25 cellular contexts compared by ENCODE assay signal in the genomic region with DNA sequence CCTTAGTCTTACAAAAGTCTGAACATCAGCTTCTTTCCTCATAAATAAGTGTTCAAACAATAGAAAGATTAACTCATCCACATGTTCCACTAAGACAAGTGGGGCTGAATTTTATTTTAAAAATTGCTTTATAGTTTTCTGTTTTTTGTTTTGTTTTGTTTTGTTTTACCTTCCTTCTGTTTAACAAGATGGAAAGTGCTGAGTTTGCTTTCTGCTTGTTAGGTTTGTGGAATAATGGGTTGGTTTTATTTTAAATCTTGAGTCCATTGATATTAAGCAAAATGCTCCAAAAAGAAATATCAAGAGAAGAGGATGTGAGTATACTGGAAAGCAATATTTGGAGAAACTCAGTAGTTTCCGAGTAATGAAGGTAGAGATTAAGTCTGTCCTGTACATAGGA.
"Had no signal": no experiment of that assay in that cellular context is flagged by ENCODE, and none has a peak within 500 bp of the region (broad histone marks: within the 10 kb centered on the region; RNA-seq: fewer than 3 reads in every experiment).

No MANE protein-coding gene starts in this region.

- H3K27me3 ChIP-seq: colonic mucosa, esophagus squamous epithelium, gastrocnemius medialis, heart right ventricle, left lung had no signal

- DNase-seq: colonic mucosa; cortex of kidney; effector CD8-positive, alpha-beta T cell; effector memory CD8-positive, alpha-beta T cell; endodermal cell; erythroblast; esophagus squamous epithelium; foreskin fibroblast; foreskin melanocyte; gastrocnemius medialis; glutamatergic neuron; head of caudate nucleus; heart right ventricle; hippocampal formation; left cardiac atrium; left lung; left ventricle myocardium superior; lower lobe of right lung; mesenchymal stem cell; naive thymus-derived CD4-positive, alpha-beta T cell had no signal

- H3K4me3 ChIP-seq: colonic mucosa, esophagus squamous epithelium, gastrocnemius medialis, heart right ventricle, left lung, lower lobe of right lung had no signal

- H3K27ac ChIP-seq: colonic mucosa, epithelial cell of prostate, esophagus squamous epithelium, gastrocnemius medialis, heart right ventricle, left lung, lower lobe of right lung had no signal

- H3K4me1 ChIP-seq: colonic mucosa, esophagus squamous epithelium, gastrocnemius medialis, heart right ventricle, left lung, lower lobe of right lung had no signal

- ATAC-seq: effector memory CD8-positive, alpha-beta T cell; esophagus mucosa; gastrocnemius medialis; heart right ventricle; left cardiac atrium; left lung; left ventricle myocardium superior; lower lobe of right lung; naive thymus-derived CD4-positive, alpha-beta T cell had no signal

- FAIRE-seq: endometrium, islet of Langerhans, keratinocyte had no signal

- H3K36me3 ChIP-seq: colonic mucosa, esophagus squamous epithelium, gastrocnemius medialis, heart right ventricle, left lung, lower lobe of right lung had no signal

- H3K9me3 ChIP-seq: colonic mucosa, esophagus squamous epithelium, gastrocnemius medialis, lower lobe of right lung had no signal
